ENCODE assay signal across 9 cellular contexts in the genomic region with DNA sequence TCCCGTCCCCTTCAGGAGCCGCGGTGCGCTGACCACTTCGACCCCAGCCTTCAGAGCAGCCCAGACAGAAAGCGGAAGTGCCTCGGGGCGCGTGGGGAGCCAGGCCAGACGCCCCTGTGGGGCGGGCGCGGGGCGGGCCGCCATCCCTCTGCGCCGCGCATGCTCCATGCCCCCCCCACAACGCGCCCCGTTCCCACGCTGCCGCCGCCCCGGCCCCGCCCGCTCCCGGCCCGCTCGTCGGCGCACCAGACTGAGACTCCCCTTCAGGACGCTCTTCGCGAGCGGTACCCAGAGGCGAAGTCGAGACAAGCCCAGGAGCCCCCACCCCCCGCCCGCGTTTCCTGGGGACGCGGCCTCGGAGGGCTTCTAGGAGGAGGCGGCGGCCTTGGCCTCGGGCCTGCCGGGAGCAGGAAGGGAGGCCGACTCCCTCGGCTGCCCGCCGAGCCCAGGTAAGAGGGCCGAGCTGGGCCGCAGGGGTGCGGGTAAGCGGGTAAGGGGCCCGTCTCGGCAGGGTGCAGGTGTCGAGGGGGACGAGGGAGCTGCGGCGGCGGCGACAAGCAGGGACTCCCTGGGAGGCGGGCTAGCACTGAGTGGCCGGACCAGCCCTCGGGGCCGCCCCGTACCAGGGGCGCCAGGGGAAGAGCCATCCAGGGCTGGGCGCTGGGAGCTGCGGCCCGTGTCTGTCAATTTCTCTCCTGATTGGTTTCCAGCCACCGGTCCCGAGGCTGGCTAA. TPM values are rescaled to one million over a fixed set of nuclear protein-coding genes. Genes with fewer than 3 reads are reported as not detected.
DNase-seq lines count a peak whose midpoint lies in the region; ATAC-seq, FAIRE-seq and TF ChIP-seq lines count a peak whose summit lies in the region.
"Had no signal": no experiment of that assay in that cellular context is flagged by ENCODE, and none has a peak within 500 bp of the region (broad histone marks: within the 10 kb centered on the region; RNA-seq: fewer than 3 reads in every experiment).

A gene with protein sequence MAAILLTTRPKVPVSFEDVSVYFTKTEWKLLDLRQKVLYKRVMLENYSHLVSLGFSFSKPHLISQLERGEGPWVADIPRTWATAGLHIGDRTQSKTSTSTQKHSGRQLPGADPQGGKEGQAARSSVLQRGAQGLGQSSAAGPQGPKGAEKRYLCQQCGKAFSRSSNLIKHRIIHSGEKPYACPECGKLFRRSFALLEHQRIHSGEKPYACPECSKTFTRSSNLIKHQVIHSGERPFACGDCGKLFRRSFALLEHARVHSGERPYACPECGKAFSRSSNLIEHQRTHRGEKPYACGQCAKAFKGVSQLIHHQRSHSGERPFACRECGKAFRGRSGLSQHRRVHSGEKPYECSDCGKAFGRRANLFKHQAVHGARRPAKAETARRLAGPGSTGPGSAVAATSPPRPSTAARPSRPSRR (plus strand): TSS at position 218 of the 733 bp plus-strand sequence. CDS start 6,851 bp downstream, outside the sequence.

- POLR2A ChIA-PET in K562 (lab: Yijun Ruan, JAX): no interaction called here

- no peaks in the 10 kb centered on the region for H3K36me3 ChIP-seq in GM23248 (ENCODE audit: low read depth)
- no peaks in the 10 kb centered on the region for H3K36me3 ChIP-seq in RWPE2 (ENCODE audit: low read depth)
- no peaks in the 10 kb centered on the region for H3K36me3 ChIP-seq in K562 (ENCODE audit: control insufficient read depth, insufficient read depth, low read length)

- H3K79me2 ChIP-seq in GM23248 (ENCODE audit: insufficient read depth) (no peaks in the 10 kb centered on the region), K562 (ENCODE audit: control insufficient read depth, insufficient read depth, low read length) (peaks cover 11% of the 10 kb centered on the region)

- BruUV-seq in K562 (replicated peaks; lab: Mats Ljungman, UMichigan): no TSS peak

- H3K9me3 ChIP-seq in GM23248 (ENCODE audit: low read depth) (no peaks in the 10 kb centered on the region), RWPE2 (ENCODE audit: severe bottlenecking) (no peaks in the 10 kb centered on the region), K562 (replicated peaks; ENCODE audit: control insufficient read depth, insufficient read depth, low read depth, low read length) (no peaks in the 10 kb centered on the region)

- H4K20me1 ChIP-seq in GM23248 (ENCODE audit: insufficient read depth): no peaks in the 10 kb centered on the region
- no peaks in the 10 kb centered on the region for H4K20me1 ChIP-seq in K562 (replicated peaks; ENCODE audit: control insufficient read depth, insufficient read depth, low read length)

- ATAC-seq in RWPE2 (ENCODE audit: low read depth) (peak; percentile 48), K562 (peak; percentile 91), left lobe of liver (peak; percentile 53)
- ATAC-seq: HCT116 had no signal

- FAIRE-seq in K562 (lab: Jason Lieb, UNC): no peak

- no peaks in the 10 kb centered on the region for H3K4me1 ChIP-seq in GM23248 (ENCODE audit: insufficient read depth)
- H3K4me1 ChIP-seq in RWPE2 (ENCODE audit: insufficient read depth, poor library complexity, severe bottlenecking): no peaks in the 10 kb centered on the region
- peaks cover 17 to 64% of the 10 kb centered on the region in 2 experiments for H3K4me1 ChIP-seq in K562 (replicated peaks in 1 of 2; ENCODE audit: control insufficient read depth in 2 of 2, insufficient read depth in 2 of 2, low read length in 2 of 2)

- CTCF ChIA-PET in K562 (lab: Yijun Ruan, JAX; ENCODE audit: low intra/inter-chr PET ratio): no interaction called here

- peak; percentile 69 for DNase-seq in CD1c-positive myeloid dendritic cell (ENCODE audit: extremely low spot score)
- peak; percentile 5 for DNase-seq in GM23248
- no peak for DNase-seq in RWPE2 (ENCODE audit: low spot score)
- peak; percentile 71 to 93 (median 90) for DNase-seq in K562 (ENCODE audit: extremely low read depth in 1 of 4, low spot score in 3 of 4)
- no peak for DNase-seq in left lobe of liver (ENCODE audit: low spot score)
- peak; percentile 7 for DNase-seq in stimulated activated CD8-positive, alpha-beta memory T cell treated with anti-CD3 and anti-CD28 coated beads, Interleukin-15, amount 100 ng/mL, for 24 hours (ENCODE audit: low read depth)
- no peak for DNase-seq in HPDE6-E6E7 (ENCODE audit: extremely low spot score)
- DNase-seq in foreskin melanocyte: no peak

- H3K9me2 ChIP-seq in GM23248 (ENCODE audit: insufficient read depth): no peaks in the 10 kb centered on the region

- no peaks in the 10 kb centered on the region; the same call in none of the 2 replicates for H3K27me3 ChIP-seq in GM23248 (replicated peaks; ENCODE audit: insufficient read depth)
- no peaks in the 10 kb centered on the region for H3K27me3 ChIP-seq in RWPE2 (ENCODE audit: insufficient read depth, poor library complexity, severe bottlenecking)
- H3K27me3 ChIP-seq in K562 (ENCODE audit: control insufficient read depth in 2 of 2, insufficient read depth in 2 of 2, low read length in 2 of 2): no peaks in the 10 kb centered on the region

- H3K27ac ChIP-seq in GM23248 (no peak within 1 kb of the TSS), RWPE2 (ENCODE audit: poor library complexity, severe bottlenecking) (no peak within 1 kb of the TSS), K562 (ENCODE audit: extremely low read depth, low read depth, low read length) (peak within 1 kb of the TSS; percentile 69; the same call in 2 of the 3 replicates)

- in situ Hi-C loops in GM23248 (cut with MboI): no loop called here
- in situ Hi-C loops in K562 (cut with MboI): no loop called here

- intact Hi-C loops in K562 (cut with micrococcal nuclease): no loop called here

- TF ChIP-seq RAD21 in K562 (CRISPR knock-in tag; conservative IDR thresholded peaks at IDR 0.05 in 1 of 2, IDR thresholded peaks at IDR 0.05 in 1 of 2): no peak

- WGBS in GM23248 (ENCODE audit: low coverage in 1 of 2, low lambda C conversion rate in 2 of 2, missing lambda C conversion rate in 2 of 2), 2 experiments: 0 to 5% methylated on average over 1 to 25 of the region's 75 CpGs
- WGBS in K562 (ENCODE audit: insufficient coverage, low coverage, missing lambda C conversion rate): 4% methylated on average over 14 of the region's 75 CpGs

- TF ChIP-seq CTCF in RWPE2 (IDR thresholded peaks at IDR 0.05; ENCODE audit: poor library complexity, severe bottlenecking): no peak
- TF ChIP-seq CTCF in K562 (IDR thresholded peaks at IDR 0.05 in 2 of 3, conservative IDR thresholded peaks at IDR 0.05 in 1 of 3; ENCODE audit: insufficient read depth in 2 of 3, low read depth in 1 of 3, low read length in 3 of 3): no peak

- H3K4me3 ChIP-seq in GM23248: peak within 1 kb of the TSS; percentile 35; the same call in 1 of the 2 replicates
- peak within 1 kb of the TSS; percentile 37 for H3K4me3 ChIP-seq in RWPE2 (ENCODE audit: severe bottlenecking)
- H3K4me3 ChIP-seq in K562: peak within 1 kb of the TSS; percentile 61

- TF ChIP-seq POLR2A in K562 (conservative IDR thresholded peaks at IDR 0.05): peak; percentile 58; the same call in 1 of the 2 replicates

- H3K4me2 ChIP-seq in GM23248 (ENCODE audit: unreplicated experiment) (no peak within 1 kb of the TSS), K562 (ENCODE audit: insufficient read depth, low read length) (peak within 1 kb of the TSS; percentile 78)

- no peaks in the 10 kb centered on the region for H3K9me1 ChIP-seq in K562 (ENCODE audit: control insufficient read depth, insufficient read depth, low read length)

- no peaks in the 10 kb centered on the region for H3F3A ChIP-seq in GM23248 (ENCODE audit: insufficient read depth)

- TF ChIP-seq EP300 in K562 (IDR thresholded peaks at IDR 0.05; ENCODE audit: low read length): no peak

- H3K9ac ChIP-seq in GM23248: no peak within 1 kb of the TSS
- H3K9ac ChIP-seq in K562 (ENCODE audit: insufficient read depth in 1 of 2, low read depth in 2 of 2, low read length in 2 of 2): peak within 1 kb of the TSS; percentile 61 to 91; a peak in 3 of 4 replicates

- no peak within 1 kb of the TSS for H2AFZ ChIP-seq in GM23248
- H2AFZ ChIP-seq in K562 (ENCODE audit: low read depth, low read length): peak within 1 kb of the TSS; percentile 93

TF ChIP-seq in K562, 482 proteins besides CTCF, POLR2A, EP300 and RAD21 (continues in another document):
- no peak for TF ChIP-seq SNIP1 (IDR thresholded peaks at IDR 0.05; ENCODE audit: low read depth)

RNA-seq across cellular contexts. Expression of the gene that starts here (rescaled TPM):
- total RNA-seq in GM23248 (2014; rRNA removed; shearing (Covaris generic)): 0.11 TPM in 1 of 2 replicates, not detected in the other
- polyA plus RNA-seq in GM23248 (2016; fragmentation: Nextera tagmentation; extraction: Ambion mirVana) (not detected in 2 replicates), K562 (2011; rRNA removed) (0.98 and 1.2 TPM in 2 replicates), K562 (2014; fragmentation: Illumina TruSeq; extraction: Trizol) (2.1 and 2.4 TPM in 2 replicates), K562 (2014; fragmentation: Nextera tagmentation; extraction: Ambion mirVana) (under 1 TPM; 0.32 to 0.34 TPM), K562 (2014; rRNA removed) (1.3 and 1.9 TPM in 2 replicates)
- total RNA-seq in K562 (2011; cell fraction: chromatin; rRNA removed; ENCODE audit: low replicate concordance): 3.0 and 4.1 TPM in 2 replicates
- total RNA-seq in K562 (2011; cell fraction: nucleolus; rRNA removed): 2.5 and 2.8 TPM in 2 replicates
- total RNA-seq in K562 (2011; cell fraction: nucleoplasm; rRNA removed): 2.9 and 3.5 TPM in 2 replicates
- total RNA-seq in K562 (2014; rRNA removed) (2.0 and 2.9 TPM in 2 replicates), K562 (2014; rRNA removed; fragmentation: Illumina TruSeq; extraction: Trizol) (1.5 and 1.8 TPM in 2 replicates), K562 (2015; rRNA removed; fragmentation: Illumina TruSeq; extraction: Trizol) (2.6 and 2.7 TPM in 2 replicates), K562 (2021) (3.3 and 3.5 TPM in 2 replicates), left lobe of liver (0.45 TPM)
- polyA plus RNA-seq in K562 (2011; cell fraction: cytosol; rRNA removed): 1.0 and 1.2 TPM in 2 replicates
- 2.0 and 3.1 TPM in 2 replicates for polyA plus RNA-seq in K562 (2011; cell fraction: nucleus; rRNA removed)
- polyA plus RNA-seq in K562 (2012): 2.7 and 3.3 TPM in 2 replicates
- 1.4 TPM in 2 replicates for polyA minus RNA-seq in K562 (2011; rRNA and poly(A)+ RNA removed)
- polyA minus RNA-seq in K562 (2011; cell fraction: cytosol; rRNA and poly(A)+ RNA removed): 1.5 and 1.6 TPM in 2 replicates
- polyA minus RNA-seq in K562 (2011; cell fraction: nucleus; rRNA and poly(A)+ RNA removed): 0.94 and 1.7 TPM in 2 replicates

Comparison
In these comparisons a context has a peak if more than half of its experiments do, and no peak if none do; other contexts are left out.
1. Peak in DNase-seq and H3K4me3 ChIP-seq in GM23248; RNA of the gene not detected or under 1 TPM.
2. Peak in ATAC-seq in left lobe of liver; RNA of the gene not detected or under 1 TPM.
3. DNase-seq: peak in CD1c-positive myeloid dendritic cell (single experiment), K562 (4 of 4) and stimulated activated CD8-positive, alpha-beta memory T cell treated with anti-CD3 and anti-CD28 coated beads, Interleukin-15, amount 100 ng/mL, for 24 hours (single experiment); none in RWPE2 (single experiment), left lobe of liver (single experiment), HPDE6-E6E7 (single experiment) and foreskin melanocyte (single experiment).
4. Peak in every context shown above with its lines, with median percentiles within 50 percentile points of each other: H3K4me3 ChIP-seq and ATAC-seq.